In the genomic region with DNA sequence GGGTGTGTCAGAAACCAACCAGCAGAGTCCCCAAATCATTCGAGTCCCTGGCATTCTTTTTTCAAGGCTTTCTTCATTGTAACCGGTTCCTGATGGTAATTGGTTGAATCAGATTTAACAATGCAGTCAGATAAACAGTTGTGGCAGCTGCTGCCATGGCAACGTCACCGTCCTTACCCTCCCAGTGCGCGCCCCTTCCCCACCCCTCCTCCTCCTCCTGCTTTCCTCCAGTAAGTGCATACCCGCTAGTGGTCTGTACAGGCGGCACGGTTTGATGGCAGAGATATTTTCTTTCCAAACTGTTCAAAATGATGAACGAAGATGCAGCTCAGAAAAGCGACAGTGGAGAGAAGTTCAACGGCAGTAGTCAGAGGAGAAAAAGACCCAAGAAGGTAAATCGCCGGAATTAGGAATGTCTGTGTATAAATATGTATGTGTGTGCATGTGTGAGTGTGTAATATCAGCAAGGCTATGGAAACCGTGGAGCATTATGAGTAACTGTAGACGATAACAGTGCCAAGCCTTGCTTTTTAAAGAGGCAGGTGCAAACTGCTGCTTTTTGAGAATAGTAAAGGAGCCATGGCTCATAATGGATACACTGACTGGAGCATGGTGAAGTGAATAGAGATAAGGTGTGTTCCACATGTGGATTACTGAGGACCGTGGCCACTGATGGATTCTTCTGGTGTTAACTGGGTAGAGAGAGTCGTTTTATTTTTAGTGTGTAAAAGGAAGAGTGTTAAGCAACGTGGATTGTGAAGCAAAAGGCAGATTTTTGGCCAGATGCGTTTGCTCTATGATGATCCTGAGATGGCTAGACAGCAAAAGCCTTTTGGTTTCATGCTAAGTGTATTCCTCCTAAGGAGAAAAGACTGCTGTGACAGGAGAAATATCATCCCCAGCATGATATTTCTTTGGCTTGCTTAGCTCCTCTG, we compare ENCODE assay signal across 9 cellular contexts. TPM values are rescaled to one million over a fixed set of nuclear protein-coding genes. Genes with fewer than 3 reads are reported as not detected.
DNase-seq lines count a peak whose midpoint lies in the region; ATAC-seq and TF ChIP-seq lines count a peak whose summit lies in the region.
"Had no signal": no experiment of that assay in that cellular context is flagged by ENCODE, and none has a peak within 500 bp of the region (broad histone marks: within the 10 kb centered on the region; RNA-seq: fewer than 3 reads in every experiment).

A gene (plus strand): TSS at position 233 of the 935 bp plus-strand sequence. CDS start 76 bp downstream, at position 309.

- no peak for TF ChIP-seq POLR2A in stomach (IDR thresholded peaks at IDR 0.05)

- intact Hi-C loops in stomach (cut with DNase I; ENCODE audit: low total_unique reads) = no loop called here

- ATAC-seq in HG03571 (IDR thresholded peaks at IDR 0.05; ENCODE audit: unreplicated experiment) = no peak
- ATAC-seq in HG02870 (IDR thresholded peaks at IDR 0.05; ENCODE audit: unreplicated experiment) = no peak
- ATAC-seq: Panc1 had no signal

- no peak for TF ChIP-seq CTCF in stomach (IDR thresholded peaks at IDR 0.05)

- no peak for TF ChIP-seq EP300 in stomach (IDR thresholded peaks at IDR 0.05)

- no peak within 1 kb of the TSS for H3K27ac ChIP-seq in stomach

- no peaks in the 10 kb centered on the region for H3K36me3 ChIP-seq in stomach

- no peaks in the 10 kb centered on the region for H3K27me3 ChIP-seq in stomach

- WGBS in stomach, 5 donors = 10 to 13% (median 11%) methylated on average over 20 of the region's 20 CpGs

- DNase-seq in NCI-H1105 treated with DMSO at 0.1 percent for 48 hours (lab: John Stamatoyannopoulos, UW) (peak; percentile 79), amygdala (lab: John Stamatoyannopoulos, UW) (peak in 51 of 56 donors; percentile 7 to 77 (median 46)), stomach (no peak), activated T-cell treated with anti-CD3 and anti-CD28 coated beads for 4 hours (no peak)
- DNase-seq in stimulated activated CD4-positive, alpha-beta T cell treated with anti-CD3 and anti-CD28 coated beads, Interleukin-4, amount 100 ng/mL, for 24 hours = no peak

- H3K4me3 ChIP-seq in iPS-18c (ENCODE audit: insufficient read depth, low read depth, low read length) = peak within 1 kb of the TSS; percentile 25; the same call in 1 of the 2 replicates
- H3K4me3 ChIP-seq in stomach = peak within 1 kb of the TSS in 3 of 4 donors; percentile 17 to 27 (median 19)

- H3K9me3 ChIP-seq in iPS-18c (ENCODE audit: control insufficient read depth, insufficient read depth, low read length) (no peaks in the 10 kb centered on the region), stomach (no peaks in the 10 kb centered on the region)

- no peaks in the 10 kb centered on the region for H3K4me1 ChIP-seq in stomach

RNA-seq across cellular contexts. Expression of the gene that starts here (rescaled TPM):
- total RNA-seq in stomach = 100 to 1,000 TPM in 1 of 5 donors, 10 to 100 TPM in 4; 11.1 to 123 (median 26.4) TPM
- 1 to 10 TPM; 1.9 to 5.0 (median 3.1) TPM for polyA plus RNA-seq in stomach

Comparison
In these comparisons a context has a peak if more than half of its experiments do, and no peak if none do; other contexts are left out.
1. DNase-seq: peak in NCI-H1105 treated with DMSO at 0.1 percent for 48 hours (single experiment) and amygdala (51 of 56); none in stomach (single experiment), stimulated activated CD4-positive, alpha-beta T cell treated with anti-CD3 and anti-CD28 coated beads, Interleukin-4, amount 100 ng/mL, for 24 hours (single experiment) and activated T-cell treated with anti-CD3 and anti-CD28 coated beads for 4 hours (single experiment).